In the genomic region with DNA sequence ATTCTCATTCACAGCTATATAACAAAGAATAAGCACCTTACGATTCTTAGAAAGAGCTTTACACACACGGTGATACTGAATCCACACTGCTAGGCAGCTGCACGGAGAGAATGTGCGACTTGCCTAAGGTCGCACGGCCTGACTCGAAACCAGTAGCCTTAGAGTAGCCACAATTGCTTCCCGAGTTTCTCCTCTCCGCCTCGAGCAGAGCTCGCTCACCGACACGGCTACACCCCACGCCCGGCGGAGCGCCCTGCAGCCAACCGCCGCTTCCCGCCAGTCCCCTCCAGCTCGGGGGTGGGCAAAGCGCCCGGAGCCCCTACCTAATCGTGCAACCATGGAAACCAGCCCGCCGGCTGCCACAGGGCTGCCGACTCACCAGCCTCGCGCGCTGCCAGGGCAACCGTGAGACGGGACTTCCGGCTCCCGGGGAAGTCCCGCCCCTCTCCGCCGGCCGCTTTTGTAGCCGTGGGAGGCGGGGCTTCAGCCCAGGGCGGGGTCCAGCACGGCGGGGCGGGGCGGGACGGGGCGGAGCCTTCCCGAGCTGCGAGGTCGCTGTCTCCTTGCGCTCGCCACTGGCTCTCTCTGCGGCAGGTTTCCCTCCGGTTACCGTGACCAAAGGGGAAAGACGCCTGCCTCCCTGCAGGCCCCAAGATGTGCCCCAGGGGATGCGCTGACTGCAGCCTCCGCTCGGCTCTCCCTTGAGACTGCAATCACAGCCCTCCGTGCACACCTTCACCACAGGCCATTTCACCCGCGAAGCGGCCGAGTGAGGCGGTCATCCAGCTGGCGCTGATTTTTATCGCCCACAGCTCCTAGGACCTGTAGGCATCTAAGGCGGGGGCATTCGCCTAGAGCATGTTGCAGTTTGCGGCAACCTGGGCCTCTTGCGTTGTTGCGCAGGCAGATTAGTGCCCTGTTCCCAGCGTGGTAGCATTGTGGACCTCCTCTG, we compare ENCODE assay signal across 1 cellular context.
TF ChIP-seq lines count a peak whose summit lies in the region.

No MANE protein-coding gene starts in this region.

TF ChIP-seq in K562, 482 proteins besides CTCF, POLR2A, EP300 and RAD21 (continued from another document and continues in another):
- TF ChIP-seq, protein P1, sequence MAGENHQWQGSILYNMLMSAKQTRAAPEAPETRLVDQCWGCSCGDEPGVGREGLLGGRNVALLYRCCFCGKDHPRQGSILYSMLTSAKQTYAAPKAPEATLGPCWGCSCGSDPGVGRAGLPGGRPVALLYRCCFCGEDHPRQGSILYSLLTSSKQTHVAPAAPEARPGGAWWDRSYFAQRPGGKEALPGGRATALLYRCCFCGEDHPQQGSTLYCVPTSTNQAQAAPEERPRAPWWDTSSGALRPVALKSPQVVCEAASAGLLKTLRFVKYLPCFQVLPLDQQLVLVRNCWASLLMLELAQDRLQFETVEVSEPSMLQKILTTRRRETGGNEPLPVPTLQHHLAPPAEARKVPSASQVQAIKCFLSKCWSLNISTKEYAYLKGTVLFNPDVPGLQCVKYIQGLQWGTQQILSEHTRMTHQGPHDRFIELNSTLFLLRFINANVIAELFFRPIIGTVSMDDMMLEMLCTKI (IDR thresholded peaks at IDR 0.05; ENCODE audit: partially characterized antibody), result no peak
- TF ChIP-seq ZNF146 (CRISPR knock-in tag; IDR thresholded peaks at IDR 0.05; ENCODE audit: unreplicated experiment) (no peak), RBFOX2 (IDR thresholded peaks at IDR 0.05; ENCODE audit: low read depth, low read length) (peak; percentile 69), FOXA3 (CRISPR knock-in tag; conservative IDR thresholded peaks at IDR 0.05 in 1 of 2, IDR thresholded peaks at IDR 0.05 in 1 of 2) (peak in 1 of 2 experiments; percentile 39; a peak in 1 of 4 replicates), SUPT5H (IDR thresholded peaks at IDR 0.05) (peak; percentile 86), HNRNPUL1 (IDR thresholded peaks at IDR 0.05; ENCODE audit: low read length) (no peak), NEUROD1 (IDR thresholded peaks at IDR 0.05; ENCODE audit: borderline replicate concordance, low read depth, low read length, partially characterized antibody) (peak; percentile 7), MCM7 (IDR thresholded peaks at IDR 0.05) (no peak), HDAC8 (tag; IDR thresholded peaks at IDR 0.05) (0 out of 2 replicates have a peak, but pooled peaks have one; percentile 32), TEAD1 (CRISPR knock-in tag; IDR thresholded peaks at IDR 0.05) (peak; percentile 13 to 53; a peak in 2 of 4 replicates), ZBTB17 (CRISPR knock-in tag; IDR thresholded peaks at IDR 0.05) (0 out of 2 replicates have a peak, but pooled peaks have one; percentile 70), POLR3A (IDR thresholded peaks at IDR 0.05; ENCODE audit: borderline replicate concordance, extremely low read depth, insufficient read depth, insufficient read length) (no peak), ZNF143 (CRISPR knock-in tag; IDR thresholded peaks at IDR 0.05) (0 out of 2 replicates have a peak, but pooled peaks have one; percentile 33), SIRT6 (IDR thresholded peaks at IDR 0.05; ENCODE audit: low read depth, low read length) (no peak), NFE2 (IDR thresholded peaks at IDR 0.05; ENCODE audit: low read depth) (peak; percentile 61), SIN3B (IDR thresholded peaks at IDR 0.05; ENCODE audit: low read depth) (peak; percentile 59; the same call in 1 of the 2 replicates), KLF13 (tag; IDR thresholded peaks at IDR 0.05; ENCODE audit: borderline replicate concordance, low read depth) (0 out of 2 replicates have a peak, but pooled peaks have one; percentile 17), HDAC6 (IDR thresholded peaks at IDR 0.05; ENCODE audit: low read depth, low read length) (no peak), PTTG1 (tag; IDR thresholded peaks at IDR 0.05; ENCODE audit: low read depth) (no peak), MAFG (tag; conservative IDR thresholded peaks at IDR 0.05) (0 out of 2 replicates have a peak, but pooled peaks have one; percentile 3), POLR2G (IDR thresholded peaks at IDR 0.05; ENCODE audit: low read depth, low read length) (peak; percentile 84), RB1 (IDR thresholded peaks at IDR 0.05; ENCODE audit: low read depth) (peak; percentile 65; the same call in 1 of the 2 replicates), EHMT2 (IDR thresholded peaks at IDR 0.05) (no peak), ELF2 (CRISPR knock-in tag; IDR thresholded peaks at IDR 0.05) (peak; percentile 37; the same call in 1 of the 2 replicates), MYC (IDR thresholded peaks at IDR 0.05; ENCODE audit: low read depth, low read length) (peak; percentile 32; the same call in 1 of the 2 replicates), MYC (CRISPR knock-in tag; IDR thresholded peaks at IDR 0.05; ENCODE audit: borderline replicate concordance, low read depth) (no peak), HMGN3 (IDR thresholded peaks at IDR 0.05; ENCODE audit: borderline replicate concordance, extremely low read depth, insufficient read length, low read depth, low read length) (peak; percentile 67), DACH1 (IDR thresholded peaks at IDR 0.05; ENCODE audit: partially characterized antibody) (peak; percentile 57), ZNF184 (CRISPR knock-in tag; IDR thresholded peaks at IDR 0.05) (no peak), SRSF7 (optimal IDR thresholded peaks at IDR 0.05; ENCODE audit: low read depth, low read length) (no peak), HSF4 (CRISPR knock-in tag; IDR thresholded peaks at IDR 0.05; ENCODE audit: borderline replicate concordance) (0 out of 2 replicates have a peak, but pooled peaks have one; percentile 12), POLR2B (IDR thresholded peaks at IDR 0.05; ENCODE audit: low read depth, partially characterized antibody) (peak; percentile 70), ETV5 (CRISPR knock-in tag; IDR thresholded peaks at IDR 0.05; ENCODE audit: low read depth) (peak; percentile 40; the same call in 1 of the 2 replicates), PRMT5 (CRISPR knock-in tag; IDR thresholded peaks at IDR 0.05) (no peak)
- TF ChIP-seq, protein P2, sequence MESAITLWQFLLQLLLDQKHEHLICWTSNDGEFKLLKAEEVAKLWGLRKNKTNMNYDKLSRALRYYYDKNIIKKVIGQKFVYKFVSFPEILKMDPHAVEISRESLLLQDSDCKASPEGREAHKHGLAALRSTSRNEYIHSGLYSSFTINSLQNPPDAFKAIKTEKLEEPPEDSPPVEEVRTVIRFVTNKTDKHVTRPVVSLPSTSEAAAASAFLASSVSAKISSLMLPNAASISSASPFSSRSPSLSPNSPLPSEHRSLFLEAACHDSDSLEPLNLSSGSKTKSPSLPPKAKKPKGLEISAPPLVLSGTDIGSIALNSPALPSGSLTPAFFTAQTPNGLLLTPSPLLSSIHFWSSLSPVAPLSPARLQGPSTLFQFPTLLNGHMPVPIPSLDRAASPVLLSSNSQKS (CRISPR knock-in tag; IDR thresholded peaks at IDR 0.05), result no peak; the same call in 1 of the 2 replicates
- TF ChIP-seq, protein P3, sequence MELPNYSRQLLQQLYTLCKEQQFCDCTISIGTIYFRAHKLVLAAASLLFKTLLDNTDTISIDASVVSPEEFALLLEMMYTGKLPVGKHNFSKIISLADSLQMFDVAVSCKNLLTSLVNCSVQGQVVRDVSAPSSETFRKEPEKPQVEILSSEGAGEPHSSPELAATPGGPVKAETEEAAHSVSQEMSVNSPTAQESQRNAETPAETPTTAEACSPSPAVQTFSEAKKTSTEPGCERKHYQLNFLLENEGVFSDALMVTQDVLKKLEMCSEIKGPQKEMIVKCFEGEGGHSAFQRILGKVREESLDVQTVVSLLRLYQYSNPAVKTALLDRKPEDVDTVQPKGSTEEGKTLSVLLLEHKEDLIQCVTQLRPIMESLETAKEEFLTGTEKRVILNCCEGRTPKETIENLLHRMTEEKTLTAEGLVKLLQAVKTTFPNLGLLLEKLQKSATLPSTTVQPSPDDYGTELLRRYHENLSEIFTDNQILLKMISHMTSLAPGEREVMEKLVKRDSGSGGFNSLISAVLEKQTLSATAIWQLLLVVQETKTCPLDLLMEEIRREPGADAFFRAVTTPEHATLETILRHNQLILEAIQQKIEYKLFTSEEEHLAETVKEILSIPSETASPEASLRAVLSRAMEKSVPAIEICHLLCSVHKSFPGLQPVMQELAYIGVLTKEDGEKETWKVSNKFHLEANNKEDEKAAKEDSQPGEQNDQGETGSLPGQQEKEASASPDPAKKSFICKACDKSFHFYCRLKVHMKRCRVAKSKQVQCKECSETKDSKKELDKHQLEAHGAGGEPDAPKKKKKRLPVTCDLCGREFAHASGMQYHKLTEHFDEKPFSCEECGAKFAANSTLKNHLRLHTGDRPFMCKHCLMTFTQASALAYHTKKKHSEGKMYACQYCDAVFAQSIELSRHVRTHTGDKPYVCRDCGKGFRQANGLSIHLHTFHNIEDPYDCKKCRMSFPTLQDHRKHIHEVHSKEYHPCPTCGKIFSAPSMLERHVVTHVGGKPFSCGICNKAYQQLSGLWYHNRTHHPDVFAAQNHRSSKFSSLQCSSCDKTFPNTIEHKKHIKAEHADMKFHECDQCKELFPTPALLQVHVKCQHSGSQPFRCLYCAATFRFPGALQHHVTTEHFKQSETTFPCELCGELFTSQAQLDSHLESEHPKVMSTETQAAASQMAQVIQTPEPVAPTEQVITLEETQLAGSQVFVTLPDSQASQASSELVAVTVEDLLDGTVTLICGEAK (IDR thresholded peaks at IDR 0.05), result peak; percentile 88
- TF ChIP-seq, protein P3 (CRISPR knock-in tag; IDR thresholded peaks at IDR 0.05), result no peak
- TF ChIP-seq, protein P4, sequence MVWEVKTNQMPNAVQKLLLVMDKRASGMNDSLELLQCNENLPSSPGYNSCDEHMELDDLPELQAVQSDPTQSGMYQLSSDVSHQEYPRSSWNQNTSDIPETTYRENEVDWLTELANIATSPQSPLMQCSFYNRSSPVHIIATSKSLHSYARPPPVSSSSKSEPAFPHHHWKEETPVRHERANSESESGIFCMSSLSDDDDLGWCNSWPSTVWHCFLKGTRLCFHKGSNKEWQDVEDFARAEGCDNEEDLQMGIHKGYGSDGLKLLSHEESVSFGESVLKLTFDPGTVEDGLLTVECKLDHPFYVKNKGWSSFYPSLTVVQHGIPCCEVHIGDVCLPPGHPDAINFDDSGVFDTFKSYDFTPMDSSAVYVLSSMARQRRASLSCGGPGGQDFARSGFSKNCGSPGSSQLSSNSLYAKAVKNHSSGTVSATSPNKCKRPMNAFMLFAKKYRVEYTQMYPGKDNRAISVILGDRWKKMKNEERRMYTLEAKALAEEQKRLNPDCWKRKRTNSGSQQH (CRISPR knock-in tag; IDR thresholded peaks at IDR 0.05), result peak; percentile 29; the same call in 1 of the 2 replicates
- TF ChIP-seq, protein P5, sequence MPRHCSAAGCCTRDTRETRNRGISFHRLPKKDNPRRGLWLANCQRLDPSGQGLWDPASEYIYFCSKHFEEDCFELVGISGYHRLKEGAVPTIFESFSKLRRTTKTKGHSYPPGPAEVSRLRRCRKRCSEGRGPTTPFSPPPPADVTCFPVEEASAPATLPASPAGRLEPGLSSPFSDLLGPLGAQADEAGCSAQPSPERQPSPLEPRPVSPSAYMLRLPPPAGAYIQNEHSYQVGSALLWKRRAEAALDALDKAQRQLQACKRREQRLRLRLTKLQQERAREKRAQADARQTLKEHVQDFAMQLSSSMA (CRISPR knock-in tag; IDR thresholded peaks at IDR 0.05), result peak; percentile 69; the same call in 1 of the 2 replicates
- TF ChIP-seq, protein P6, sequence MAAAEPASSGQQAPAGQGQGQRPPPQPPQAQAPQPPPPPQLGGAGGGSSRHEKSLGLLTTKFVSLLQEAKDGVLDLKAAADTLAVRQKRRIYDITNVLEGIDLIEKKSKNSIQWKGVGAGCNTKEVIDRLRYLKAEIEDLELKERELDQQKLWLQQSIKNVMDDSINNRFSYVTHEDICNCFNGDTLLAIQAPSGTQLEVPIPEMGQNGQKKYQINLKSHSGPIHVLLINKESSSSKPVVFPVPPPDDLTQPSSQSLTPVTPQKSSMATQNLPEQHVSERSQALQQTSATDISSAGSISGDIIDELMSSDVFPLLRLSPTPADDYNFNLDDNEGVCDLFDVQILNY (CRISPR knock-in tag; IDR thresholded peaks at IDR 0.05), result peak; percentile 37; the same call in 1 of the 2 replicates
- TF ChIP-seq, protein P7, sequence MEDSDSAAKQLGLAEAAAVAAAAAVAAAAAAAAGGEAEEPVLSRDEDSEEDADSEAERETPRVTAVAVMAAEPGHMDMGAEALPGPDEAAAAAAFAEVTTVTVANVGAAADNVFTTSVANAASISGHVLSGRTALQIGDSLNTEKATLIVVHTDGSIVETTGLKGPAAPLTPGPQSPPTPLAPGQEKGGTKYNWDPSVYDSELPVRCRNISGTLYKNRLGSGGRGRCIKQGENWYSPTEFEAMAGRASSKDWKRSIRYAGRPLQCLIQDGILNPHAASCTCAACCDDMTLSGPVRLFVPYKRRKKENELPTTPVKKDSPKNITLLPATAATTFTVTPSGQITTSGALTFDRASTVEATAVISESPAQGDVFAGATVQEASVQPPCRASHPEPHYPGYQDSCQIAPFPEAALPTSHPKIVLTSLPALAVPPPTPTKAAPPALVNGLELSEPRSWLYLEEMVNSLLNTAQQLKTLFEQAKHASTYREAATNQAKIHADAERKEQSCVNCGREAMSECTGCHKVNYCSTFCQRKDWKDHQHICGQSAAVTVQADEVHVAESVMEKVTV (CRISPR knock-in tag; IDR thresholded peaks at IDR 0.05), result peak; percentile 30; the same call in 1 of the 2 replicates
- TF ChIP-seq, protein P8, sequence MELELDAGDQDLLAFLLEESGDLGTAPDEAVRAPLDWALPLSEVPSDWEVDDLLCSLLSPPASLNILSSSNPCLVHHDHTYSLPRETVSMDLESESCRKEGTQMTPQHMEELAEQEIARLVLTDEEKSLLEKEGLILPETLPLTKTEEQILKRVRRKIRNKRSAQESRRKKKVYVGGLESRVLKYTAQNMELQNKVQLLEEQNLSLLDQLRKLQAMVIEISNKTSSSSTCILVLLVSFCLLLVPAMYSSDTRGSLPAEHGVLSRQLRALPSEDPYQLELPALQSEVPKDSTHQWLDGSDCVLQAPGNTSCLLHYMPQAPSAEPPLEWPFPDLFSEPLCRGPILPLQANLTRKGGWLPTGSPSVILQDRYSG (tag; conservative IDR thresholded peaks at IDR 0.05; ENCODE audit: low read depth), result no peak
